In genomic region chr16:26177438-26177837, GRCh38 we compare ENCODE assay signal across 1 cellular context.
A peak's percentile ranks its signal among the peaks of the same experiment; 100 is the strongest.
TF ChIP-seq lines count a peak whose summit lies in the region.

No MANE protein-coding gene starts in this region.

TF ChIP-seq in WTC11, 78 proteins besides CTCF, POLR2A, EP300 and RAD21 (continued from another document):
- TF ChIP-seq ZNF532 (CRISPR knock-in tag; IDR thresholded peaks at IDR 0.05; ENCODE audit: borderline replicate concordance) (no peak), TEAD1 (CRISPR knock-in tag; IDR thresholded peaks at IDR 0.05) (peak; percentile 60; the same call in 1 of the 2 replicates), FOXK1 (CRISPR knock-in tag; IDR thresholded peaks at IDR 0.05) (no peak), RORB (CRISPR knock-in tag; IDR thresholded peaks at IDR 0.05) (no peak), MXD4 (CRISPR knock-in tag; IDR thresholded peaks at IDR 0.05; ENCODE audit: borderline replicate concordance) (no peak)
- TF ChIP-seq, protein P1, sequence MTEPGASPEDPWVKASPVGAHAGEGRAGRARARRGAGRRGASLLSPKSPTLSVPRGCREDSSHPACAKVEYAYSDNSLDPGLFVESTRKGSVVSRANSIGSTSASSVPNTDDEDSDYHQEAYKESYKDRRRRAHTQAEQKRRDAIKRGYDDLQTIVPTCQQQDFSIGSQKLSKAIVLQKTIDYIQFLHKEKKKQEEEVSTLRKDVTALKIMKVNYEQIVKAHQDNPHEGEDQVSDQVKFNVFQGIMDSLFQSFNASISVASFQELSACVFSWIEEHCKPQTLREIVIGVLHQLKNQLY (CRISPR knock-in tag; IDR thresholded peaks at IDR 0.05) = no peak
TF ChIP-seq in WTC11: peak in this region for 1.
